ENCODE assay signal across 18 cellular contexts in the genomic region with DNA sequence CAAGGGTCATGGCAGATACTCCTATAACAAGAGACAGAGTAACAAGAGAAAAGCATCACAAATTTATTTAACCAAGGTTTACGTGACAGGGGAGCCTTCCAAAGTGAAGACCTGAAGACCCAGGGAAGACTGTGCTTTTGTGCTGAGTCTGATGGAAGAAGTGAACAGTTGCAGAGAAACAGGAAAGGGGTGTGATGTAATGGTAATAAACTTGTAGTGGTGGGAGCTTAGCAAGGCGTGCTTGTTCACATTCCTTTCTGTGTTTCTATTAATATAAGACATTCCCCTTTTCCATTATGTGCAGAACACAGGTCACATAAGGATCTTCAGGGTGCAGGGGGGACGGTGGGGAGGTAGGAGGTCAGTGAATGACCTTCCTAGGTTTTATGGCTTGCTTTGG. TPM values are rescaled to one million over a fixed set of nuclear protein-coding genes. Genes with fewer than 3 reads are reported as not detected.
DNase-seq lines count a peak whose midpoint lies in the region; ATAC-seq, FAIRE-seq and TF ChIP-seq lines count a peak whose summit lies in the region.
"Had no signal": no experiment of that assay in that cellular context is flagged by ENCODE, and none has a peak within 500 bp of the region (broad histone marks: within the 10 kb centered on the region; RNA-seq: fewer than 3 reads in every experiment).

No MANE protein-coding gene starts in this region.

- CTCF ChIA-PET in activated CD4-positive, alpha-beta T cell treated with anti-CD3 and anti-CD28 coated beads, Interleukin-2, amount 10 ng/mL, durations not matched to agents 7 days and 5 days (lab: Charles Lee) = interaction anchor here (1.0 kb wide), 1 partner anchor 13 kb away, joined by 3 read pairs; no protein-coding TSS in a partner anchor

- H3K27me3 Mint-ChIP-seq in activated CD4-positive, alpha-beta T cell treated with anti-CD3 and anti-CD28 coated beads, Interleukin-2, amount 10 ng/mL, durations not matched to agents 7 days and 5 days = no peaks in the 10 kb centered on the region

- POLR2A ChIA-PET in activated CD4-positive, alpha-beta T cell treated with anti-CD3 and anti-CD28 coated beads, Interleukin-2, amount 10 ng/mL, durations not matched to agents 7 days and 5 days (lab: Charles Lee) = no interaction called here

- H4K20me1 ChIP-seq in smooth muscle cell (ENCODE audit: low read depth) = no peaks in the 10 kb centered on the region

- ATAC-seq in esophagus mucosa (peak; percentile 27), pancreas (no peak)

- no peaks in the 10 kb centered on the region for H3K27me3 ChIP-seq in smooth muscle cell (ENCODE audit: low read depth)
- no peaks in the 10 kb centered on the region for H3K27me3 ChIP-seq in pancreas

- no peaks in the 10 kb centered on the region for H3F3A ChIP-seq in smooth muscle cell (ENCODE audit: low read depth)

- no peak for FAIRE-seq in pancreas (lab: Jason Lieb, UNC)
- no peak for FAIRE-seq in RCC 7860 (lab: Jason Lieb, UNC)

- H3K9me3 Mint-ChIP-seq in activated CD4-positive, alpha-beta T cell treated with anti-CD3 and anti-CD28 coated beads, Interleukin-2, amount 10 ng/mL, durations not matched to agents 7 days and 5 days = peaks cover 30% of the 10 kb centered on the region
- H3K9me3 Mint-ChIP-seq: endodermal cell had no signal

- intact Hi-C loops in pancreas (cut with DNase I) = no loop called here

- no peak overlapping the region for H3K4me3 ChIP-seq in smooth muscle cell
- no peak overlapping the region for H3K4me3 ChIP-seq in pancreas
- H3K4me3 ChIP-seq: spleen, thoracic aorta had no signal

- H3K9me3 ChIP-seq in smooth muscle cell (replicated peaks; ENCODE audit: low read depth) = no peaks in the 10 kb centered on the region
- no peaks in the 10 kb centered on the region for H3K9me3 ChIP-seq in pancreas
- H3K9me3 ChIP-seq: neutrophil, spleen, thoracic aorta had no signal

- no peak overlapping the region for H3K4me3 Mint-ChIP-seq in activated CD4-positive, alpha-beta T cell treated with anti-CD3 and anti-CD28 coated beads, Interleukin-2, amount 10 ng/mL, durations not matched to agents 7 days and 5 days
- H3K4me3 Mint-ChIP-seq: endodermal cell had no signal

- no peak overlapping the region for H3K27ac ChIP-seq in smooth muscle cell (ENCODE audit: low read depth)
- H3K27ac ChIP-seq in pancreas = no peak overlapping the region
- H3K27ac ChIP-seq: neutrophil, thoracic aorta, VCaP had no signal

- H3K4me1 Mint-ChIP-seq in activated CD4-positive, alpha-beta T cell treated with anti-CD3 and anti-CD28 coated beads, Interleukin-2, amount 10 ng/mL, durations not matched to agents 7 days and 5 days = peaks cover 67% of the 10 kb centered on the region
- H3K4me1 Mint-ChIP-seq: endodermal cell had no signal

- H3K36me3 ChIP-seq in smooth muscle cell (ENCODE audit: low read depth) (no peaks in the 10 kb centered on the region), pancreas (no peaks in the 10 kb centered on the region)
- H3K36me3 ChIP-seq: neutrophil, spleen, thoracic aorta had no signal

- no peak for DNase-seq in activated CD4-positive, alpha-beta T cell treated with anti-CD3 and anti-CD28 coated beads, Interleukin-2, amount 10 ng/mL, durations not matched to agents 7 days and 5 days
- no peak for DNase-seq in activated CD4-positive, alpha-beta T cell treated with anti-CD3 and anti-CD28 coated beads, Interleukin-2, amount 50 U/mL, for 1 hour
- DNase-seq in MV-4-11 (lab: John Stamatoyannopoulos, UW) = peak; percentile 13
- no peak for DNase-seq in smooth muscle cell (lab: John Stamatoyannopoulos, UW; ENCODE audit: unreplicated experiment)
- no peak for DNase-seq in pancreas
- no peak for DNase-seq in RCC 7860 (ENCODE audit: low spot score)
- DNase-seq in superior temporal gyrus (ENCODE audit: extremely low spot score) = no peak
- DNase-seq: endodermal cell, glutamatergic neuron, KBM-7, NCI-H187, NCI-H82, spleen had no signal

- H3K9ac ChIP-seq in smooth muscle cell (ENCODE audit: low read depth) = no peak overlapping the region

- peak overlapping the region; percentile 7 for H3K27ac Mint-ChIP-seq in activated CD4-positive, alpha-beta T cell treated with anti-CD3 and anti-CD28 coated beads, Interleukin-2, amount 10 ng/mL, durations not matched to agents 7 days and 5 days
- H3K27ac Mint-ChIP-seq: endodermal cell had no signal

- no peaks in the 10 kb centered on the region for H3K4me1 ChIP-seq in smooth muscle cell (ENCODE audit: low read depth)
- no peaks in the 10 kb centered on the region for H3K4me1 ChIP-seq in pancreas

- H3K79me2 ChIP-seq in smooth muscle cell (ENCODE audit: low read depth) = no peaks in the 10 kb centered on the region

- 38% methylated on average over 3 of the region's 3 CpGs for WGBS in smooth muscle cell (ENCODE audit: low lambda C conversion rate)
- 66% methylated on average over 3 of the region's 3 CpGs for WGBS in pancreas, 2 donors

- H2AFZ ChIP-seq in smooth muscle cell (ENCODE audit: low read depth) = no peak overlapping the region

- TF ChIP-seq CTCF in smooth muscle cell (IDR thresholded peaks at IDR 0.05; ENCODE audit: borderline replicate concordance, insufficient read depth, poor library complexity, severe bottlenecking) = no peak
- no peak for TF ChIP-seq CTCF in pancreas (IDR thresholded peaks at IDR 0.05)

- H3K4me2 ChIP-seq in smooth muscle cell = peak overlapping the region; percentile 8

- peaks cover 13% of the 10 kb centered on the region for H3K36me3 Mint-ChIP-seq in activated CD4-positive, alpha-beta T cell treated with anti-CD3 and anti-CD28 coated beads, Interleukin-2, amount 10 ng/mL, durations not matched to agents 7 days and 5 days (ENCODE audit: low read depth)

RNA-seq across cellular contexts. Expression of gene C10orf67, which starts 25.5 kb away (rescaled TPM):
- total RNA-seq in activated CD4-positive, alpha-beta T cell treated with anti-CD3 and anti-CD28 coated beads, Interleukin-2, amount 10 ng/mL, durations not matched to agents 7 days and 5 days = under 1 TPM in 1 of 2 experiments, not detected in 1; 0.15 TPM
- total RNA-seq in esophagus mucosa = 0.08 TPM
- not detected in 2 replicates for total RNA-seq in smooth muscle cell
- not detected in 2 replicates for polyA plus RNA-seq in smooth muscle cell
- total RNA-seq in pancreas = under 1 TPM in 4 of 6 donors, not detected in 2; 0.06 to 0.16 (median 0.10) TPM
- polyA plus RNA-seq in pancreas = under 1 TPM in 1 of 2 donors, not detected in 1; 0.02 TPM
- total RNA-seq: endodermal cell, liver, thoracic aorta had no signal
